Comparison of ENCODE assay signal across 1 cellular context in genomic region chr12:120093336-120093591, GRCh38.
TF ChIP-seq lines count a peak whose summit lies in the region.

No MANE protein-coding gene starts in this region.

TF ChIP-seq in HEK293, 187 proteins besides CTCF, POLR2A, EP300 and RAD21 (continued from another document):
- TF ChIP-seq ZNF449 (tag by site-specific recombination; IDR thresholded peaks at IDR 0.05) (peak; percentile 92), ZNF521 (tag by site-specific recombination; IDR thresholded peaks at IDR 0.05) (no peak), ZNF16 (tag by site-specific recombination; IDR thresholded peaks at IDR 0.05; ENCODE audit: low read depth) (no peak), REST (tag by site-specific recombination; IDR thresholded peaks at IDR 0.05) (no peak), ZNF202 (tag by site-specific recombination; IDR thresholded peaks at IDR 0.05; ENCODE audit: borderline replicate concordance) (no peak), ZNF23 (tag by site-specific recombination; IDR thresholded peaks at IDR 0.05; ENCODE audit: borderline replicate concordance) (no peak), ZNF571 (tag by site-specific recombination; IDR thresholded peaks at IDR 0.05) (no peak), ZFP3 (tag by site-specific recombination; IDR thresholded peaks at IDR 0.05; ENCODE audit: low read depth) (no peak), AEBP2 (tag by site-specific recombination; IDR thresholded peaks at IDR 0.05; ENCODE audit: borderline replicate concordance) (no peak), SCRT2 (tag by site-specific recombination; IDR thresholded peaks at IDR 0.05) (no peak), GLIS2 (tag by site-specific recombination; IDR thresholded peaks at IDR 0.05) (peak; percentile 47; the same call in 1 of the 2 replicates), ZNF639 (tag by site-specific recombination; IDR thresholded peaks at IDR 0.05) (no peak), ZNF76 (tag by site-specific recombination; IDR thresholded peaks at IDR 0.05; ENCODE audit: borderline replicate concordance, low read depth) (no peak), ZNF394 (tag by site-specific recombination; IDR thresholded peaks at IDR 0.05; ENCODE audit: borderline replicate concordance) (no peak), ZNF48 (tag by site-specific recombination; IDR thresholded peaks at IDR 0.05) (no peak), ZNF488 (tag by site-specific recombination; IDR thresholded peaks at IDR 0.05) (no peak), ZNF2 (tag by site-specific recombination; IDR thresholded peaks at IDR 0.05) (no peak), ZNF398 (tag by site-specific recombination; IDR thresholded peaks at IDR 0.05) (no peak), GLI2 (tag by site-specific recombination; IDR thresholded peaks at IDR 0.05; ENCODE audit: borderline replicate concordance, low read depth) (no peak), ZNF600 (tag by site-specific recombination; IDR thresholded peaks at IDR 0.05) (no peak), HOXD13 (CRISPR knock-in tag; IDR thresholded peaks at IDR 0.05; ENCODE audit: borderline replicate concordance) (no peak)
